Comparison of ENCODE assay signal across 1 cellular context in genomic region chr4:158782539-158783360, GRCh38.
A peak's percentile ranks its signal among the peaks of the same experiment; 100 is the strongest.
TF ChIP-seq lines count a peak whose summit lies in the region.

No MANE protein-coding gene starts in this region.

TF ChIP-seq in HEK293, 187 proteins besides CTCF, POLR2A, EP300 and RAD21 (continued from another document and continues in another):
- TF ChIP-seq INSM2 (tag by site-specific recombination; IDR thresholded peaks at IDR 0.05) (peak; percentile 76), ZNF701 (tag by site-specific recombination; IDR thresholded peaks at IDR 0.05) (no peak), ZNF37A (tag by site-specific recombination; IDR thresholded peaks at IDR 0.05) (no peak), ZNF621 (tag by site-specific recombination; IDR thresholded peaks at IDR 0.05) (no peak), ZNF654 (tag by site-specific recombination; IDR thresholded peaks at IDR 0.05; ENCODE audit: low read depth) (no peak), ZNF214 (tag by site-specific recombination; IDR thresholded peaks at IDR 0.05; ENCODE audit: borderline replicate concordance) (no peak), KLF8 (tag by site-specific recombination; IDR thresholded peaks at IDR 0.05) (no peak), SP2 (tag by site-specific recombination; IDR thresholded peaks at IDR 0.05) (no peak), ZBTB8A (tag by site-specific recombination; IDR thresholded peaks at IDR 0.05) (no peak), GFI1B (tag by site-specific recombination; IDR thresholded peaks at IDR 0.05) (no peak), ZNF311 (tag by site-specific recombination; IDR thresholded peaks at IDR 0.05; ENCODE audit: borderline replicate concordance) (no peak), ZNF169 (tag by site-specific recombination; IDR thresholded peaks at IDR 0.05) (no peak), ZNF223 (tag by site-specific recombination; IDR thresholded peaks at IDR 0.05) (no peak), ZNF837 (tag by site-specific recombination; IDR thresholded peaks at IDR 0.05) (no peak), PRDM1 (tag by site-specific recombination; IDR thresholded peaks at IDR 0.05) (no peak), ZNF16 (tag by site-specific recombination; IDR thresholded peaks at IDR 0.05; ENCODE audit: low read depth) (no peak), ZNF121 (tag by site-specific recombination; IDR thresholded peaks at IDR 0.05) (no peak), KLF9 (tag by site-specific recombination; IDR thresholded peaks at IDR 0.05; ENCODE audit: low read depth) (no peak), KLF10 (tag by site-specific recombination; IDR thresholded peaks at IDR 0.05) (no peak; the same call in 1 of the 2 replicates), ZNF221 (tag by site-specific recombination; IDR thresholded peaks at IDR 0.05; ENCODE audit: borderline replicate concordance) (no peak), ZBTB21 (tag by site-specific recombination; IDR thresholded peaks at IDR 0.05) (no peak), ZSCAN16 (tag by site-specific recombination; IDR thresholded peaks at IDR 0.05) (no peak), ZNF768 (tag by site-specific recombination; IDR thresholded peaks at IDR 0.05) (no peak), HIC1 (tag by site-specific recombination; IDR thresholded peaks at IDR 0.05) (no peak), ZNF626 (tag by site-specific recombination; IDR thresholded peaks at IDR 0.05) (no peak), PRDM10 (tag by site-specific recombination; IDR thresholded peaks at IDR 0.05) (peak; percentile 77), ZNF548 (tag by site-specific recombination; IDR thresholded peaks at IDR 0.05) (no peak), ZNF350 (tag by site-specific recombination; IDR thresholded peaks at IDR 0.05) (no peak), ZNF324 (tag by site-specific recombination; IDR thresholded peaks at IDR 0.05) (no peak), ZNF549 (tag by site-specific recombination; IDR thresholded peaks at IDR 0.05) (no peak), ZNF2 (tag by site-specific recombination; IDR thresholded peaks at IDR 0.05) (peak; percentile 70; the same call in 1 of the 2 replicates), ZNF140 (tag by site-specific recombination; IDR thresholded peaks at IDR 0.05) (no peak), ZNF302 (tag by site-specific recombination; IDR thresholded peaks at IDR 0.05; ENCODE audit: low read depth) (no peak), BCL11B (tag by site-specific recombination; IDR thresholded peaks at IDR 0.05; ENCODE audit: low read depth) (no peak), ZNF112 (tag by site-specific recombination; IDR thresholded peaks at IDR 0.05) (no peak), ZNF529 (tag by site-specific recombination; IDR thresholded peaks at IDR 0.05; ENCODE audit: insufficient replicate concordance) (no peak), ZNF510 (tag by site-specific recombination; IDR thresholded peaks at IDR 0.05; ENCODE audit: insufficient replicate concordance) (no peak), PRDM2 (tag by site-specific recombination; IDR thresholded peaks at IDR 0.05; ENCODE audit: borderline replicate concordance) (no peak), SCRT1 (tag by site-specific recombination; IDR thresholded peaks at IDR 0.05; ENCODE audit: borderline replicate concordance) (peak; percentile 72), ZNF146 (tag by site-specific recombination; IDR thresholded peaks at IDR 0.05) (no peak), MZF1 (tag by site-specific recombination; IDR thresholded peaks at IDR 0.05; ENCODE audit: borderline replicate concordance) (no peak; the same call in 1 of the 2 replicates), HOXC10 (CRISPR knock-in tag; IDR thresholded peaks at IDR 0.05) (no peak), OSR2 (tag by site-specific recombination; IDR thresholded peaks at IDR 0.05) (peak; percentile 99), ZNF48 (tag by site-specific recombination; IDR thresholded peaks at IDR 0.05) (no peak), ZNF132 (tag by site-specific recombination; IDR thresholded peaks at IDR 0.05; ENCODE audit: borderline replicate concordance) (no peak), ZNF394 (tag by site-specific recombination; IDR thresholded peaks at IDR 0.05; ENCODE audit: borderline replicate concordance) (no peak), ZNF830 (tag by site-specific recombination; IDR thresholded peaks at IDR 0.05; ENCODE audit: low read depth) (no peak), ZNF19 (tag by site-specific recombination; IDR thresholded peaks at IDR 0.05; ENCODE audit: low read depth) (no peak), ZNF449 (tag by site-specific recombination; IDR thresholded peaks at IDR 0.05) (0 out of 2 replicates have a peak, but pooled peaks have one; percentile 29), ZNF416 (tag by site-specific recombination; IDR thresholded peaks at IDR 0.05) (no peak), SALL2 (tag by site-specific recombination; IDR thresholded peaks at IDR 0.05; ENCODE audit: borderline replicate concordance) (no peak), ZBTB26 (tag by site-specific recombination; optimal IDR thresholded peaks at IDR 0.05) (no peak), ZFHX2 (tag by site-specific recombination; conservative IDR thresholded peaks at IDR 0.05) (peak; percentile 32; the same call in 1 of the 2 replicates), ZNF292 (tag by site-specific recombination; IDR thresholded peaks at IDR 0.05; ENCODE audit: borderline replicate concordance, low read depth) (no peak), ZSCAN30 (tag by site-specific recombination; IDR thresholded peaks at IDR 0.05) (no peak), GLIS1 (tag by site-specific recombination; IDR thresholded peaks at IDR 0.05) (peak; percentile 95), ZNF488 (tag by site-specific recombination; IDR thresholded peaks at IDR 0.05) (no peak), ZNF404 (tag by site-specific recombination; IDR thresholded peaks at IDR 0.05) (no peak)
